In genomic region chr5:149764086-149764485, GRCh38 we compare ENCODE assay signal across 1 cellular context.
TF ChIP-seq lines count a peak whose summit lies in the region.

No MANE protein-coding gene starts in this region.

TF ChIP-seq in WTC11, 78 proteins besides CTCF, POLR2A, EP300 and RAD21 (continued from another document):
- no peak for TF ChIP-seq PRDM15 (CRISPR knock-in tag; IDR thresholded peaks at IDR 0.05)
- no peak for TF ChIP-seq PRRX2 (CRISPR knock-in tag; IDR thresholded peaks at IDR 0.05)
